Comparison of ENCODE assay signal across 8 cellular contexts in the genomic region with DNA sequence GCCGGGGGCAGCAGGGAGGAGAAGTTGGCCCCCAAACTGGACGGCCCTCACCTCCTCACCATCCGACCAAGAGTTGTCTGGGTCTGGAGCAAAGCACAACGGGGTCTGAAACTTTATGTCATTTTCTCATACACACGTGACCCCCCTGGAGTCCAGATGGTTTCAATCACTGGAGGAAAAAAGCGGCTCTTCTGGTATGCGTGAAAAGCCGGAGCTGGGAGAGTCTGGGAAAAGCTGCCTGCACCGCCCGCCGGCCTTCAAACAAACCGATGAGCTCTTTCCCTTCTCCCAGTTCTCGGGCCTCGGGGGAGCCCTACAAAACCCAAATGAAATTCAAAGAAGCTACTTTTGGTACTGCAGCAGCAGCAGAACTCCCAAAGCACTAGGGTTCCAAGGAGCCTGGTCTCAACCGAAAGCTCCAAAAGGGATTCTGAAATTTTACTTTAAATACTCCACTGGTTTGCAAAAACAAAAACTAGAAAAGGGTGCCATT. TPM values are rescaled to one million over a fixed set of nuclear protein-coding genes. Genes with fewer than 3 reads are reported as not detected.
DNase-seq lines count a peak whose midpoint lies in the region; ATAC-seq and TF ChIP-seq lines count a peak whose summit lies in the region.

No MANE protein-coding gene starts in this region.

- H3K4me3 ChIP-seq in iPS-11a (ENCODE audit: low read depth, low read length), result peak overlapping the region; percentile 65

- intact Hi-C loops in sciatic nerve (cut with DNase I), result no loop called here

- H3K27ac Mint-ChIP-seq in brain, result peak overlapping the region; percentile 74 to 94 (median 94)

- ATAC-seq in sciatic nerve, result peak; percentile 94

- H3K4me1 Mint-ChIP-seq in brain, result peaks cover 46% of the 10 kb centered on the region

- H3K9me3 Mint-ChIP-seq in brain, result no peaks in the 10 kb centered on the region

- no peak for TF ChIP-seq CTCF in brain (conservative IDR thresholded peaks at IDR 0.05)

- DNase-seq in NCI-H1417 (lab: John Stamatoyannopoulos, UW), result peak; percentile 44 to 65 (median 53)
- DNase-seq in NCI-H1417 treated with DMSO at 0.1 percent for 48 hours (lab: John Stamatoyannopoulos, UW), result no peak
- DNase-seq in NCI-H2171 (lab: John Stamatoyannopoulos, UW), result peak; percentile 70
- peak; percentile 76 for DNase-seq in sciatic nerve (ENCODE audit: low spot score)
- no peak for DNase-seq in stimulated activated CD4-positive, alpha-beta T cell treated with anti-CD3 and anti-CD28 coated beads, Interleukin-2, amount 100 ng/mL, for 24 hours
- DNase-seq in NCI-H774 (lab: John Stamatoyannopoulos, UW), result no peak

- peak overlapping the region; percentile 85 to 90 (median 89) for H3K4me3 Mint-ChIP-seq in brain

- no peaks in the 10 kb centered on the region for H3K36me3 Mint-ChIP-seq in brain

- H3K27me3 Mint-ChIP-seq in brain, result no peaks in the 10 kb centered on the region

RNA-seq across cellular contexts. Expression of a gene that starts 39.7 kb away (rescaled TPM):
- 20.4 TPM for polyA plus RNA-seq in brain (ENCODE audit: insufficient read depth, low read depth, low replicate concordance)
- 14.7 TPM for total RNA-seq in sciatic nerve

Comparison
In these comparisons a context has a peak if more than half of its experiments do, and no peak if none do; other contexts are left out.
1. DNase-seq: peak in NCI-H1417 (3 of 3), NCI-H2171 (single experiment) and sciatic nerve (single experiment); none in NCI-H1417 treated with DMSO at 0.1 percent for 48 hours (single experiment), stimulated activated CD4-positive, alpha-beta T cell treated with anti-CD3 and anti-CD28 coated beads, Interleukin-2, amount 100 ng/mL, for 24 hours (0 of 2) and NCI-H774 (single experiment).